In the genomic region with DNA sequence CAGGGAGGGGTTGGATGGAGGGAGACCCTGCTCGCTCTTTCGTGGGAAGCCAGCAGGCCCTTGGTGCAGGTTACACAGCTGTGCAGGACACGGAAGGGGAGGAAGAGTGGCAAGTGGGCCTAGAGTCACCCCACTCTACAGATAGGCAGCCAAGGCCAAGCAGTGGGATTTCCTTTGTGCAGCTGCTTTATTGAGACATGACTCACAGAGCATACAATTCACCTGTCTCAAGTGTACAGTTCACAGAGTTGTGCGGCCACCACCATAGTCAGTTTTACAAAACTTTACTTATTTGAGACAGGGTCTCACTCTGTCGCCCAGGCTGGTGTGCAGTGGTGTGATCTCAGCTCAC, we compare ENCODE assay signal across 13 cellular contexts.
A peak's percentile ranks its signal among the peaks of the same experiment; 100 is the strongest.
DNase-seq lines count a peak whose midpoint lies in the region; ATAC-seq and TF ChIP-seq lines count a peak whose summit lies in the region.
"Had no signal": no experiment of that assay in that cellular context is flagged by ENCODE, and none has a peak within 500 bp of the region (broad histone marks: within the 10 kb centered on the region; RNA-seq: fewer than 3 reads in every experiment).

No MANE protein-coding gene starts in this region.

- H3K4me1 ChIP-seq in SK-N-SH (ENCODE audit: control insufficient read depth in 1 of 2, insufficient read depth in 2 of 2, low read depth in 1 of 2, low read length in 1 of 2) (peaks cover 14 to 62% of the 10 kb centered on the region in 2 experiments; a peak in 3 of 4 replicates), tibial artery (peaks cover 3 to 64% (median 54%) of the 10 kb centered on the region in 4 donors), Karpas-422 (ENCODE audit: low read length) (no peaks in the 10 kb centered on the region)

- POLR2A ChIA-PET in SK-N-SH (lab: Yijun Ruan, JAX), result interaction anchor here (0.7 to 1.5 kb wide), 4 partner anchors 15 to 42 kb away, joined by 3 to 4 read pairs (median 3); no protein-coding TSS in a partner anchor

- no peak for TF ChIP-seq CTCF in SK-N-SH (IDR thresholded peaks at IDR 0.05)
- TF ChIP-seq CTCF in chondrocyte (IDR thresholded peaks at IDR 0.05), result no peak
- TF ChIP-seq CTCF in nephron (IDR thresholded peaks at IDR 0.05; ENCODE audit: unreplicated experiment in 3 of 3), result no peak
- TF ChIP-seq CTCF in tibial artery (IDR thresholded peaks at IDR 0.05), result no peak
- no peak for TF ChIP-seq CTCF in GM13977 (IDR thresholded peaks at IDR 0.05; ENCODE audit: extremely low read depth, insufficient read depth, missing control alignments)

- no peaks in the 10 kb centered on the region for H3K36me3 ChIP-seq in SK-N-SH (replicated peaks in 1 of 2; ENCODE audit: control insufficient read depth in 1 of 2, insufficient read depth in 2 of 2, low read length in 1 of 2)
- H3K36me3 ChIP-seq in tibial artery, result no peaks in the 10 kb centered on the region
- H3K36me3 ChIP-seq in Karpas-422 (ENCODE audit: insufficient read depth, low read length), result no peaks in the 10 kb centered on the region
- H3K36me3 ChIP-seq: esophagus squamous epithelium had no signal

- intact Hi-C loops in tibial artery (cut with DNase I; ENCODE audit: low total_unique reads), result no loop called here

- no peak overlapping the region for H3K4me3 Mint-ChIP-seq in chondrocyte (ENCODE audit: unreplicated experiment)
- no peak overlapping the region for H3K4me3 Mint-ChIP-seq in nephron
- H3K4me3 Mint-ChIP-seq: activated CD4-positive, alpha-beta T cell treated with anti-CD3 and anti-CD28 coated beads, Interleukin-2, amount 10 ng/mL, durations not matched to agents 24 days and 14 days had no signal

- H3K4me2 ChIP-seq in SK-N-SH (no peak overlapping the region), Karpas-422 (ENCODE audit: low read depth, low read length, poor library complexity, severe bottlenecking) (no peak overlapping the region)

- H3K27me3 ChIP-seq in SK-N-SH (ENCODE audit: insufficient read depth) (no peaks in the 10 kb centered on the region), tibial artery (no peaks in the 10 kb centered on the region), Karpas-422 (ENCODE audit: low read length) (no peaks in the 10 kb centered on the region)

- H3K4me1 Mint-ChIP-seq in chondrocyte (ENCODE audit: low read depth) (peaks cover 66% of the 10 kb centered on the region), nephron (peaks cover 73% of the 10 kb centered on the region)
- H3K4me1 Mint-ChIP-seq: activated CD4-positive, alpha-beta T cell treated with anti-CD3 and anti-CD28 coated beads, Interleukin-2, amount 10 ng/mL, durations not matched to agents 24 days and 14 days had no signal

- TF ChIP-seq RAD21 in SK-N-SH (IDR thresholded peaks at IDR 0.05; ENCODE audit: low read length), result no peak

- H3K9ac ChIP-seq in SK-N-SH (no peak overlapping the region), Karpas-422 (ENCODE audit: low read length) (no peak overlapping the region)

- WGBS in SK-N-SH (ENCODE audit: low lambda C conversion rate), result 86% methylated on average over 4 of the region's 5 CpGs

- H3K9me2 ChIP-seq in SK-N-SH, result no peaks in the 10 kb centered on the region
- H3K9me2 ChIP-seq in Karpas-422 (replicated peaks; ENCODE audit: insufficient read depth, low read length), result no peaks in the 10 kb centered on the region

- H3K79me2 ChIP-seq in SK-N-SH (ENCODE audit: insufficient read depth) (peaks cover 25% of the 10 kb centered on the region; the same call in 1 of the 2 replicates), Karpas-422 (ENCODE audit: low read length) (no peaks in the 10 kb centered on the region)

- H3K27ac Mint-ChIP-seq in chondrocyte (ENCODE audit: unreplicated experiment) (peak overlapping the region; percentile 57), nephron (peak overlapping the region; percentile 91 to 98 (median 91))
- H3K27ac Mint-ChIP-seq: activated CD4-positive, alpha-beta T cell treated with anti-CD3 and anti-CD28 coated beads, Interleukin-2, amount 10 ng/mL, durations not matched to agents 24 days and 14 days had no signal

- H3K4me3 ChIP-seq in SK-N-SH (ENCODE audit: low read depth in 2 of 2, low read length in 1 of 2), result no peak overlapping the region
- no peak overlapping the region for H3K4me3 ChIP-seq in tibial artery
- H3K4me3 ChIP-seq in Karpas-422 (ENCODE audit: low read length), result no peak overlapping the region
- H3K4me3 ChIP-seq: esophagus squamous epithelium had no signal

- no peak for TF ChIP-seq EP300 in SK-N-SH (IDR thresholded peaks at IDR 0.05; ENCODE audit: borderline replicate concordance in 1 of 2, low read depth in 1 of 2, low read length in 1 of 2)

- no peak for DNase-seq in SK-N-SH
- DNase-seq in chondrocyte (ENCODE audit: low spot score), result no peak
- DNase-seq in tibial artery, result no peak
- no peak for DNase-seq in Karpas-422
- DNase-seq in GM13977 (ENCODE audit: low spot score), result no peak
- DNase-seq: activated CD4-positive, alpha-beta T cell treated with anti-CD3 and anti-CD28 coated beads, Interleukin-2, amount 10 ng/mL, durations not matched to agents 24 days and 14 days; activated naive CD4-positive, alpha-beta T cell; DMS79; esophagus squamous epithelium had no signal

- H3K9me3 ChIP-seq in SK-N-SH (no peaks in the 10 kb centered on the region), tibial artery (no peaks in the 10 kb centered on the region), Karpas-422 (ENCODE audit: low read length) (no peaks in the 10 kb centered on the region)
- H3K9me3 ChIP-seq: esophagus squamous epithelium had no signal

- H3K9me3 Mint-ChIP-seq in chondrocyte (ENCODE audit: low read depth) (no peaks in the 10 kb centered on the region), nephron (no peaks in the 10 kb centered on the region)
- H3K9me3 Mint-ChIP-seq: activated CD4-positive, alpha-beta T cell treated with anti-CD3 and anti-CD28 coated beads, Interleukin-2, amount 10 ng/mL, durations not matched to agents 24 days and 14 days had no signal

- H3F3A ChIP-seq in SK-N-SH (replicated peaks; ENCODE audit: insufficient read depth), result no peaks in the 10 kb centered on the region

- no peaks in the 10 kb centered on the region for H3K36me3 Mint-ChIP-seq in chondrocyte (ENCODE audit: low read depth)
- no peaks in the 10 kb centered on the region for H3K36me3 Mint-ChIP-seq in nephron (ENCODE audit: low read depth)
- H3K36me3 Mint-ChIP-seq: brain had no signal

- no peak for ATAC-seq in SK-N-SH treated with all-trans-retinoic acid at 6 μM for 48 hours
- no peak for ATAC-seq in HG03159 (IDR thresholded peaks at IDR 0.05; ENCODE audit: unreplicated experiment)

- H3K27me3 Mint-ChIP-seq in chondrocyte (ENCODE audit: low read depth), result no peaks in the 10 kb centered on the region
- H3K27me3 Mint-ChIP-seq in nephron (ENCODE audit: low read depth), result no peaks in the 10 kb centered on the region
- H3K27me3 Mint-ChIP-seq: activated CD4-positive, alpha-beta T cell treated with anti-CD3 and anti-CD28 coated beads, Interleukin-2, amount 10 ng/mL, durations not matched to agents 24 days and 14 days; brain had no signal

- no peaks in the 10 kb centered on the region for H4K20me1 ChIP-seq in SK-N-SH (ENCODE audit: insufficient read depth)
- H4K20me1 ChIP-seq in Karpas-422 (ENCODE audit: insufficient read depth, low read depth, low read length), result no peaks in the 10 kb centered on the region

- in situ Hi-C loops in GM13977 (cut with MboI; ENCODE audit: low pct_unique_long_range_greater_than_20kb, low sequenced_read_pairs, unreplicated experiment), result no loop called here

- CTCF ChIA-PET in SK-N-SH (lab: Yijun Ruan, JAX), result interaction anchor here (1.0 to 6.7 kb wide), 7 partner anchors 30 to 175 kb away, joined by 3 to 43 read pairs (median 4); partner anchors contain the start of gene KIAA0513

- H3K27ac ChIP-seq in SK-N-SH (ENCODE audit: low read depth in 2 of 2, low read length in 1 of 2) (peak overlapping the region; percentile 30 to 95; a peak in 2 of 4 replicates), tibial artery (peak overlapping the region; percentile 82 to 88), Karpas-422 (ENCODE audit: low read length) (no peak overlapping the region)

- H2AFZ ChIP-seq in SK-N-SH (ENCODE audit: low read depth) (no peak overlapping the region), Karpas-422 (ENCODE audit: low read length) (no peak overlapping the region)

TF ChIP-seq in SK-N-SH, 30 proteins besides CTCF, POLR2A, EP300 and RAD21 (continues in another document):
- no peak for TF ChIP-seq ELF1 (IDR thresholded peaks at IDR 0.05)
- no peak for TF ChIP-seq EZH2phosphoT487 (IDR thresholded peaks at IDR 0.05; ENCODE audit: borderline replicate concordance, low read depth)
- TF ChIP-seq POLR2AphosphoS5 (IDR thresholded peaks at IDR 0.05; ENCODE audit: low read depth, low read length), result no peak

TF ChIP-seq in SK-N-SH treated with all-trans-retinoic acid at 6 μM for 48 hours, 23 proteins besides CTCF, POLR2A, EP300 and RAD21:
- TF ChIP-seq TCF4 (CRISPR knock-in tag; IDR thresholded peaks at IDR 0.05; ENCODE audit: borderline replicate concordance), result no peak
- no peak for TF ChIP-seq PATZ1 (CRISPR knock-in tag; IDR thresholded peaks at IDR 0.05; ENCODE audit: borderline replicate concordance)
- no peak for TF ChIP-seq OSR1 (CRISPR knock-in tag; IDR thresholded peaks at IDR 0.05)
- no peak for TF ChIP-seq ESRRG (CRISPR knock-in tag; IDR thresholded peaks at IDR 0.05)
- TF ChIP-seq RARB (CRISPR knock-in tag; IDR thresholded peaks at IDR 0.05), result no peak
